ENCODE assay signal across 8 cellular contexts in genomic region chr1:54052934-54053744, GRCh38. TPM values are rescaled to one million over a fixed set of nuclear protein-coding genes. Genes with fewer than 3 reads are reported as not detected.
DNase-seq lines count a peak whose midpoint lies in the region; ATAC-seq, FAIRE-seq and TF ChIP-seq lines count a peak whose summit lies in the region.

TSS of gene TCEANC2 (plus strand) at chr1:54053608. CDS start at chr1:54054423, 815 bp downstream.
TSS of gene TMEM59 (minus strand) at chr1:54053204. CDS start at chr1:54053188, 16 bp downstream.

- H3K4me1 Mint-ChIP-seq in CD14-positive monocyte = peaks cover 27% of the 10 kb centered on the region

- H3K9ac ChIP-seq in HepG2 (ENCODE audit: insufficient read depth, low read depth, low read length) = peak within 1 kb of the TSS; percentile 81

- FAIRE-seq in HepG2 (lab: Jason Lieb, UNC) = peak; percentile 89

- peak within 1 kb of the TSS; percentile 76 to 98 (median 91) for H3K4me3 ChIP-seq in HepG2 (replicated peaks in 1 of 3; ENCODE audit: insufficient read depth in 1 of 3, low read depth in 2 of 3, low read length in 3 of 3)

- no peaks in the 10 kb centered on the region for H3K9me3 Mint-ChIP-seq in CD14-positive monocyte

- in situ Hi-C loops in HepG2 (cut with HindIII; ENCODE audit: extremely low pct_ligation_motif_present, low pct_unique_long_range_greater_than_20kb) = no loop called here

- POLR2A ChIA-PET in HepG2 (lab: Yijun Ruan, JAX) = interaction anchor here (0.7 to 4.6 kb wide), 12 partner anchors 9 to 354 kb away, joined by 3 to 42 read pairs (median 5); partner anchors contain the start of gene LDLRAD1

- no peaks in the 10 kb centered on the region; a peak in 2 of 5 replicates for H3K36me3 ChIP-seq in HepG2 (replicated peaks in 1 of 2; ENCODE audit: control insufficient read depth in 1 of 2, insufficient read depth in 2 of 2, low read length in 2 of 2)

- TF ChIP-seq POLR2A in HepG2 (IDR thresholded peaks at IDR 0.05; ENCODE audit: insufficient read depth in 1 of 2, low read depth in 2 of 2, low read length in 2 of 2) = peak; percentile 21 to 74; a peak in 3 of 4 replicates

- peaks cover 23% of the 10 kb centered on the region for H3K4me1 ChIP-seq in HepG2 (ENCODE audit: insufficient read depth, low read length)

- H4K20me1 ChIP-seq in HepG2 (ENCODE audit: insufficient read depth, low read length) = peaks cover 5% of the 10 kb centered on the region

- peak; percentile 97 for DNase-seq in CD14-positive monocyte (ENCODE audit: low spot score)
- DNase-seq in NCI-H748 treated with DMSO at 0.1 percent for 48 hours (lab: John Stamatoyannopoulos, UW) = peak; percentile 96
- peak; percentile 90 to 98 for DNase-seq in activated CD4-positive, alpha-beta T cell treated with anti-CD3 and anti-CD28 coated beads, Interleukin-2, amount 50 U/mL, for 24 hours (ENCODE audit: low read depth in 1 of 2, low spot score in 1 of 2)
- peak; percentile 99 for DNase-seq in dermis blood vessel endothelial cell
- peak; percentile 96 for DNase-seq in HepG2 (ENCODE audit: low spot score)
- DNase-seq in stimulated activated CD4-positive, alpha-beta T cell treated with anti-CD3 and anti-CD28 coated beads, Interleukin-4, amount 100 ng/mL, for 1 hour = peak; percentile 95

- H3K36me3 Mint-ChIP-seq in CD14-positive monocyte = peaks cover 14 to 16% of the 10 kb centered on the region in 2 donors

- H3K4me3 Mint-ChIP-seq in CD14-positive monocyte = no peak within 1 kb of the TSS

- H3K27me3 Mint-ChIP-seq in CD14-positive monocyte (ENCODE audit: low read depth in 3 of 3) = no peaks in the 10 kb centered on the region

- BruUV-seq in HepG2 (replicated peaks; lab: Mats Ljungman, UMichigan) = no TSS peak

- H2AFZ ChIP-seq in HepG2 (ENCODE audit: low read length) = peak within 1 kb of the TSS; percentile 42

- intact Hi-C loops in CD14-positive monocyte (cut with micrococcal nuclease) = loop anchor here (2.0 to 10.0 kb wide), 7 partner anchors 106 to 712 kb away; partner anchors contain the start of genes IFT25 (in 2 of the 2), LRRC42 (in 2 of the 2), NDC1 (in 2 of the 2) and PARS2 (in 2 of the 2)
- intact Hi-C loops in HepG2 (cut with micrococcal nuclease; ENCODE audit: unreplicated experiment) = loop anchor here (1.0 to 2.0 kb wide), 4 partner anchors 18 to 60 kb away; no protein-coding TSS in a partner anchor

- CTCF ChIA-PET in HepG2 (lab: Yijun Ruan, JAX; ENCODE audit: low intra/inter-chr PET ratio, low total read pairs) = no interaction called here

- 0 out of 2 replicates have a peak, but pooled peaks have one; percentile 21 for TF ChIP-seq RAD21 in HepG2 (CRISPR knock-in tag; IDR thresholded peaks at IDR 0.05)

- ATAC-seq in GM19395 (IDR thresholded peaks at IDR 0.05; ENCODE audit: unreplicated experiment) = peak; percentile 94
- peak; percentile 86 for ATAC-seq in HG03558 (IDR thresholded peaks at IDR 0.05; ENCODE audit: extremely low read depth, unreplicated experiment)
- peak; percentile 97 for ATAC-seq in HepG2

- WGBS in HepG2 (ENCODE audit: low lambda C conversion rate) = 0% methylated on average over 31 of the region's 59 CpGs

- no peak for TF ChIP-seq EP300 in HepG2 (IDR thresholded peaks at IDR 0.05; ENCODE audit: low read depth in 2 of 2, low read length in 2 of 2)
- no peak for TF ChIP-seq EP300 in HepG2 (CRISPR knock-in tag; IDR thresholded peaks at IDR 0.05; ENCODE audit: borderline replicate concordance)

- no peak for TF ChIP-seq CTCF in CD14-positive monocyte (IDR thresholded peaks at IDR 0.05)
- no peak; the same call in 1 of the 2 replicates for TF ChIP-seq CTCF in HepG2 (CRISPR knock-in tag; IDR thresholded peaks at IDR 0.05)

- peak within 1 kb of the TSS; percentile 82 for H3K4me2 ChIP-seq in HepG2 (ENCODE audit: low read depth, low read length)

- peak within 1 kb of the TSS in 1 of 7 donors; percentile 69 for H3K27ac Mint-ChIP-seq in CD14-positive monocyte

- H3K9me3 ChIP-seq in HepG2 (ENCODE audit: low read length) = no peaks in the 10 kb centered on the region

- H3K27ac ChIP-seq in HepG2 (ENCODE audit: extremely low read length, insufficient read depth, low read length) = peak within 1 kb of the TSS; percentile 80

- H3K27me3 ChIP-seq in HepG2 (ENCODE audit: control insufficient read depth in 1 of 2, insufficient read depth in 2 of 2, low read length in 2 of 2) = no peaks in the 10 kb centered on the region; a peak in 1 of 5 replicates

- H3K79me2 ChIP-seq in HepG2 (ENCODE audit: insufficient read depth, low read length) = peaks cover 45% of the 10 kb centered on the region

TF ChIP-seq in HepG2, 621 proteins besides CTCF, POLR2A, EP300 and RAD21 (continues in another document):
- TF ChIP-seq ZNF703 (CRISPR knock-in tag; IDR thresholded peaks at IDR 0.05; ENCODE audit: borderline replicate concordance) = no peak; the same call in 1 of the 2 replicates
- TF ChIP-seq ZNF569 (CRISPR knock-in tag; IDR thresholded peaks at IDR 0.05; ENCODE audit: borderline replicate concordance) = no peak
- TF ChIP-seq ZNF138 (CRISPR knock-in tag; IDR thresholded peaks at IDR 0.05; ENCODE audit: low read depth) = peak; percentile 86
- TF ChIP-seq REL (CRISPR knock-in tag; conservative IDR thresholded peaks at IDR 0.05) = peak; percentile 42; the same call in 1 of the 2 replicates
- no peak for TF ChIP-seq CENPBD1 (CRISPR knock-in tag; IDR thresholded peaks at IDR 0.05; ENCODE audit: borderline replicate concordance, low read depth)
- TF ChIP-seq BCL6 (CRISPR knock-in tag; IDR thresholded peaks at IDR 0.05) = 0 out of 2 replicates have a peak, but pooled peaks have one; percentile 6

RNA-seq across cellular contexts. Expression of gene TCEANC2, which starts in this region (rescaled TPM):
- polyA plus RNA-seq in CD14-positive monocyte (1 to 10 TPM; 3.0 to 3.8 TPM), HepG2 (2011; rRNA removed) (3.6 and 3.8 TPM in 2 replicates)
- total RNA-seq in dermis blood vessel endothelial cell (3.7 and 3.8 TPM in 2 replicates), HepG2 (2016; rRNA removed; fragmentation: Illumina TruSeq; extraction: Trizol) (5.0 and 6.1 TPM in 2 replicates)
- total RNA-seq in HepG2 (2016; cell fraction: cytosol; rRNA removed; fragmentation: Illumina TruSeq; extraction: Trizol; ENCODE audit: low read depth) = 0.51 and 0.88 TPM in 2 replicates
- 4.8 and 6.8 TPM in 2 replicates for total RNA-seq in HepG2 (2016; cell fraction: insoluble cytoplasmic fraction; rRNA removed; fragmentation: Illumina TruSeq; extraction: Trizol)
- total RNA-seq in HepG2 (2016; cell fraction: membrane; rRNA removed; fragmentation: Illumina TruSeq; extraction: Trizol) = 1.6 and 1.8 TPM in 2 replicates
- 2.0 and 3.7 TPM in 2 replicates for total RNA-seq in HepG2 (2016; cell fraction: nucleus; rRNA removed; fragmentation: Illumina TruSeq; extraction: Trizol)
- 2.2 and 2.3 TPM in 2 replicates for polyA plus RNA-seq in HepG2 (2011; cell fraction: cytosol; rRNA removed)
- 3.6 and 4.3 TPM in 2 replicates for polyA plus RNA-seq in HepG2 (2011; cell fraction: nucleus; rRNA removed)
- polyA plus RNA-seq in HepG2 (2012) = 1.6 and 2.4 TPM in 2 replicates
- polyA plus RNA-seq in HepG2 (2016; cell fraction: cytosol; fragmentation: Illumina TruSeq; extraction: Trizol; ENCODE audit: low read depth) = 0.37 and 0.94 TPM in 2 replicates
- polyA plus RNA-seq in HepG2 (2016; cell fraction: insoluble cytoplasmic fraction; fragmentation: Illumina TruSeq; extraction: Trizol; ENCODE audit: low read depth) = 5.2 and 8.7 TPM in 2 replicates
- 1.3 and 1.5 TPM in 2 replicates for polyA plus RNA-seq in HepG2 (2016; cell fraction: membrane; fragmentation: Illumina TruSeq; extraction: Trizol; ENCODE audit: low read depth)
- 3.7 and 5.4 TPM in 2 replicates for polyA plus RNA-seq in HepG2 (2016; cell fraction: nucleus; fragmentation: Illumina TruSeq; extraction: Trizol; ENCODE audit: insufficient read depth, low read depth)
- 4.6 and 9.1 TPM in 2 replicates for polyA minus RNA-seq in HepG2 (2011; rRNA and poly(A)+ RNA removed; ENCODE audit: low replicate concordance)
- 1.5 and 2.2 TPM in 2 replicates for polyA minus RNA-seq in HepG2 (2011; cell fraction: cytosol; rRNA and poly(A)+ RNA removed)
- polyA minus RNA-seq in HepG2 (2011; cell fraction: nucleus; rRNA and poly(A)+ RNA removed) = 4.4 and 5.6 TPM in 2 replicates

RNA-seq across cellular contexts. Expression of gene TMEM59, which starts in this region (rescaled TPM):
- polyA plus RNA-seq in CD14-positive monocyte (100 to 1,000 TPM; 831 to 925 TPM), HepG2 (2011; rRNA removed) (354 and 363 TPM in 2 replicates)
- total RNA-seq in dermis blood vessel endothelial cell (290 and 375 TPM in 2 replicates), HepG2 (2016; rRNA removed; fragmentation: Illumina TruSeq; extraction: Trizol) (98.2 and 147 TPM in 2 replicates)
- total RNA-seq in HepG2 (2016; cell fraction: cytosol; rRNA removed; fragmentation: Illumina TruSeq; extraction: Trizol; ENCODE audit: low read depth) = 69.6 and 74.1 TPM in 2 replicates
- 103 and 155 TPM in 2 replicates for total RNA-seq in HepG2 (2016; cell fraction: insoluble cytoplasmic fraction; rRNA removed; fragmentation: Illumina TruSeq; extraction: Trizol)
- total RNA-seq in HepG2 (2016; cell fraction: membrane; rRNA removed; fragmentation: Illumina TruSeq; extraction: Trizol) = 71.1 and 72.1 TPM in 2 replicates
- total RNA-seq in HepG2 (2016; cell fraction: nucleus; rRNA removed; fragmentation: Illumina TruSeq; extraction: Trizol) = 118 and 122 TPM in 2 replicates
- polyA plus RNA-seq in HepG2 (2011; cell fraction: cytosol; rRNA removed) = 200 and 292 TPM in 2 replicates
- polyA plus RNA-seq in HepG2 (2011; cell fraction: nucleus; rRNA removed) = 51.7 and 67.8 TPM in 2 replicates
- 215 and 233 TPM in 2 replicates for polyA plus RNA-seq in HepG2 (2012)
- 60.3 and 66.9 TPM in 2 replicates for polyA plus RNA-seq in HepG2 (2016; cell fraction: cytosol; fragmentation: Illumina TruSeq; extraction: Trizol; ENCODE audit: low read depth)
- 85.0 and 92.7 TPM in 2 replicates for polyA plus RNA-seq in HepG2 (2016; cell fraction: insoluble cytoplasmic fraction; fragmentation: Illumina TruSeq; extraction: Trizol; ENCODE audit: low read depth)
- 53.7 and 61.9 TPM in 2 replicates for polyA plus RNA-seq in HepG2 (2016; cell fraction: membrane; fragmentation: Illumina TruSeq; extraction: Trizol; ENCODE audit: low read depth)
- polyA plus RNA-seq in HepG2 (2016; cell fraction: nucleus; fragmentation: Illumina TruSeq; extraction: Trizol; ENCODE audit: insufficient read depth, low read depth) = 154 and 158 TPM in 2 replicates
- polyA minus RNA-seq in HepG2 (2011; rRNA and poly(A)+ RNA removed; ENCODE audit: low replicate concordance) = 163 and 204 TPM in 2 replicates
- polyA minus RNA-seq in HepG2 (2011; cell fraction: cytosol; rRNA and poly(A)+ RNA removed) = 93.6 and 117 TPM in 2 replicates
- 36.6 and 61.8 TPM in 2 replicates for polyA minus RNA-seq in HepG2 (2011; cell fraction: nucleus; rRNA and poly(A)+ RNA removed)

Comparison
In these comparisons a context has a peak if more than half of its experiments do, and no peak if none do; other contexts are left out.
1. Peak in every context shown above with its lines: DNase-seq, ATAC-seq, H3K4me3 ChIP-seq and H3K27ac ChIP-seq.